Comparison of ENCODE assay signal across 14 cellular contexts in the genomic region with DNA sequence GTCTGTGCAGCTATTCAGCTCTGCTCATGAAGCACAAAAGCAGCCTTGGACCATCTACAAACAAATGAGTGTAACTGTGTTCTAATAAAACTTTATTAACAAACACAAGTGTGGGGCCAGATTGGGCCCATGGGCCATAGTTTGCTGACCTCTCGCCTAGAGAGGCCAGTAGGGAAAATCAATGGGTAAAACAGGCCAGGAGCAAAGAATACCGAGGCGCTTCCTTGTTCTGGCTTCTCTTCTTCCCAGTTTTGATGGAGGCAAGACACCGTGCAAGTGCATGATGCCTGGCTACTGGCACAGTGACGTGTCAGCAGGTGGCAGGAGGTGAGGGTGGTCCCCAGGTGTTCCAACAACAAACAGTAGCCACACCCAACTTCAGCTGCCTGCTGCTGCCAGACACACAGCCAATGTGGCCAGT.
"Had no signal": no experiment of that assay in that cellular context is flagged by ENCODE, and none has a peak within 500 bp of the region (broad histone marks: within the 10 kb centered on the region; RNA-seq: fewer than 3 reads in every experiment).

No MANE protein-coding gene starts in this region.

- H3K9me3 ChIP-seq: body of pancreas, testis had no signal

- H3K27me3 ChIP-seq: body of pancreas, left lung, testis had no signal

- ATAC-seq: activated CD8-positive, alpha-beta T cell treated with anti-CD3 and anti-CD28 coated beads for 36 hours; effector memory CD8-positive, alpha-beta T cell; left lung; natural killer cell treated with Interleukin-12 subunit alpha and Interleukin-12 subunit beta and Interleukin-15 and Interleukin-18, amount 100 ng/mL, for 72 hours; stimulated activated naive CD8-positive, alpha-beta T cell treated with anti-CD3 and anti-CD28 coated beads, Interleukin-15, amount 100 ng/mL, for 72 hours had no signal

- H3K36me3 ChIP-seq: left lung had no signal

- DNase-seq: activated CD8-positive, alpha-beta T cell treated with anti-CD3 and anti-CD28 coated beads for 36 hours; activated T-cell treated with anti-CD3 and anti-CD28 coated beads for 4 hours; amniotic stem cell; body of pancreas; cortex of kidney; effector memory CD8-positive, alpha-beta T cell; erythroblast; left lung; occipital lobe; stimulated activated CD4-positive, alpha-beta T cell treated with anti-CD3 and anti-CD28 coated beads, Interleukin-4, amount 100 ng/mL, for 1 hour; stimulated activated naive CD8-positive, alpha-beta T cell treated with anti-CD3 and anti-CD28 coated beads, Interleukin-15, amount 100 ng/mL, for 72 hours; T1000; testis had no signal

- H3K4me1 ChIP-seq: left lung, testis had no signal

- H3K27ac ChIP-seq: left lung, testis had no signal

- H3K4me3 ChIP-seq: body of pancreas, left lung, testis had no signal
